10 cellular contexts compared by ENCODE assay signal in the genomic region with DNA sequence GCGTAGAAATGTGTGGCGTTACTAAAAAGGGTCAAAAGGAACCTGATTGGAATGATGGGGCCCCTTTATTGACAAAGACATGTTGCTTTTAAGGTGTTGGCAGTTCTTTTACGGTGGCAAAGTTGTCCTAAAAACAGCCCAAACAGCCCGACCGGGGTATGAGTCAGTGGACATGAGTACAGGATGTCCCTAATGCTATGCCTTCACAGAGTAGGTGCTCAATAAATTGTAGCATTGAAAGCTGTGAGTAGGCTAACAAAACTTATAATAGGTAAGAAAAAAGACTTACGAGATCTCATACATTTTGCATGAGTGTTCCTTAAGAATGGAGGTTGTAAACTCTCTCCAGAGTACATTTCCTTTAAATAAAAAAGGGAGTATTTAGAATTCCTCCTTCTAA. TPM values are rescaled to one million over a fixed set of nuclear protein-coding genes. Genes with fewer than 3 reads are reported as not detected.
DNase-seq lines count a peak whose midpoint lies in the region; ATAC-seq and TF ChIP-seq lines count a peak whose summit lies in the region.
"Had no signal": no experiment of that assay in that cellular context is flagged by ENCODE, and none has a peak within 500 bp of the region (broad histone marks: within the 10 kb centered on the region; RNA-seq: fewer than 3 reads in every experiment).

No MANE protein-coding gene starts in this region.

- no peaks in the 10 kb centered on the region for H3K27me3 ChIP-seq in gastroesophageal sphincter
- H3K27me3 ChIP-seq in thoracic aorta (replicated peaks; ENCODE audit: insufficient read depth): no peaks in the 10 kb centered on the region
- H3K27me3 ChIP-seq in prostate gland (replicated peaks; ENCODE audit: insufficient read depth): no peaks in the 10 kb centered on the region

- no peaks in the 10 kb centered on the region for H3K27me3 Mint-ChIP-seq in activated naive CD4-positive, alpha-beta T cell treated with anti-CD3 and anti-CD28 coated beads, Interleukin-2, amount 50 U/mL, for 24 hours
- H3K27me3 Mint-ChIP-seq in activated CD8-positive, alpha-beta T cell treated with anti-CD3 and anti-CD28 coated beads, Interleukin-2, amount 10 ng/mL, durations not matched to agents 7 days and 5 days (ENCODE audit: low read depth): no peaks in the 10 kb centered on the region

- H3K4me3 ChIP-seq in gastroesophageal sphincter: peak overlapping the region in 1 of 2 donors; percentile 82
- peak overlapping the region; percentile 92 for H3K4me3 ChIP-seq in thoracic aorta
- no peak overlapping the region for H3K4me3 ChIP-seq in prostate gland

- no peaks in the 10 kb centered on the region for H3K36me3 ChIP-seq in gastroesophageal sphincter
- no peaks in the 10 kb centered on the region for H3K36me3 ChIP-seq in thoracic aorta
- no peaks in the 10 kb centered on the region for H3K36me3 ChIP-seq in prostate gland

- POLR2A ChIA-PET in activated CD8-positive, alpha-beta T cell treated with anti-CD3 and anti-CD28 coated beads, Interleukin-2, amount 10 ng/mL, durations not matched to agents 7 days and 5 days (lab: Charles Lee): interaction anchor here (0.7 to 2.6 kb wide), 3 partner anchors 13 to 203 kb away, joined by 3 to 9 read pairs (median 7); a partner anchor contains a TSS

- H3K9me3 Mint-ChIP-seq in activated naive CD4-positive, alpha-beta T cell treated with anti-CD3 and anti-CD28 coated beads, Interleukin-2, amount 50 U/mL, for 24 hours: no peaks in the 10 kb centered on the region
- no peaks in the 10 kb centered on the region for H3K9me3 Mint-ChIP-seq in activated CD8-positive, alpha-beta T cell treated with anti-CD3 and anti-CD28 coated beads, Interleukin-2, amount 10 ng/mL, durations not matched to agents 7 days and 5 days (ENCODE audit: insufficient read depth)

- H3K36me3 Mint-ChIP-seq in activated naive CD4-positive, alpha-beta T cell treated with anti-CD3 and anti-CD28 coated beads, Interleukin-2, amount 50 U/mL, for 24 hours: peaks cover 5% of the 10 kb centered on the region
- H3K36me3 Mint-ChIP-seq in activated CD8-positive, alpha-beta T cell treated with anti-CD3 and anti-CD28 coated beads, Interleukin-2, amount 10 ng/mL, durations not matched to agents 7 days and 5 days (ENCODE audit: low read depth): peaks cover 9% of the 10 kb centered on the region

- H3K9me3 ChIP-seq in gastroesophageal sphincter: no peaks in the 10 kb centered on the region
- no peaks in the 10 kb centered on the region for H3K9me3 ChIP-seq in thoracic aorta
- no peaks in the 10 kb centered on the region for H3K9me3 ChIP-seq in prostate gland

- TF ChIP-seq POLR2A in gastroesophageal sphincter (IDR thresholded peaks at IDR 0.05): no peak
- no peak for TF ChIP-seq POLR2A in prostate gland (IDR thresholded peaks at IDR 0.05)

- no peak for DNase-seq in activated naive CD4-positive, alpha-beta T cell treated with Interleukin-2 at 50 U/mL for 16 hours
- DNase-seq in activated CD8-positive, alpha-beta T cell treated with anti-CD3 and anti-CD28 coated beads, Interleukin-2, amount 10 ng/mL, durations not matched to agents 7 days and 5 days: no peak
- no peak for DNase-seq in thoracic aorta (ENCODE audit: low spot score)
- no peak for DNase-seq in iPS-NIHi7 (ENCODE audit: extremely low spot score)
- no peak for DNase-seq in putamen (ENCODE audit: low spot score)
- no peak for DNase-seq in prostate gland (ENCODE audit: low spot score)
- DNase-seq: COR-L47 had no signal

- ATAC-seq in activated CD8-positive, alpha-beta T cell treated with anti-CD3 and anti-CD28 coated beads, Interleukin-2, amount 10 ng/mL, durations not matched to agents 7 days and 5 days: no peak
- no peak for ATAC-seq in gastroesophageal sphincter
- ATAC-seq in thoracic aorta (ENCODE audit: insufficient number of reproducible peaks, low FRiP score, low read depth): no peak

- H3K4me3 Mint-ChIP-seq in activated naive CD4-positive, alpha-beta T cell treated with anti-CD3 and anti-CD28 coated beads, Interleukin-2, amount 50 U/mL, for 24 hours: peak overlapping the region; percentile 97
- H3K4me3 Mint-ChIP-seq in activated CD8-positive, alpha-beta T cell treated with anti-CD3 and anti-CD28 coated beads, Interleukin-2, amount 10 ng/mL, durations not matched to agents 7 days and 5 days: peak overlapping the region; percentile 93

- peak overlapping the region in 3 of 4 donors; percentile 29 to 89 (median 84) for H3K27ac ChIP-seq in gastroesophageal sphincter
- H3K27ac ChIP-seq in thoracic aorta: peak overlapping the region; percentile 7 to 48
- no peak overlapping the region for H3K27ac ChIP-seq in prostate gland
- H3K27ac ChIP-seq: VCaP had no signal

- peak overlapping the region; percentile 100 for H3K27ac Mint-ChIP-seq in activated naive CD4-positive, alpha-beta T cell treated with anti-CD3 and anti-CD28 coated beads, Interleukin-2, amount 50 U/mL, for 24 hours
- H3K27ac Mint-ChIP-seq in activated CD8-positive, alpha-beta T cell treated with anti-CD3 and anti-CD28 coated beads, Interleukin-2, amount 10 ng/mL, durations not matched to agents 7 days and 5 days: no peak overlapping the region

- no peak for TF ChIP-seq EP300 in gastroesophageal sphincter (IDR thresholded peaks at IDR 0.05)

- 47 to 78% methylated on average over 4 to 6 of the region's 6 CpGs for WGBS in gastroesophageal sphincter (ENCODE audit: low coverage in 1 of 2), 2 donors
- 47% methylated on average over 6 of the region's 6 CpGs for WGBS in prostate gland

- CTCF ChIA-PET in activated CD8-positive, alpha-beta T cell treated with anti-CD3 and anti-CD28 coated beads, Interleukin-2, amount 10 ng/mL, durations not matched to agents 7 days and 5 days (lab: Charles Lee): interaction anchor here (3.5 to 5.2 kb wide), 2 partner anchors 15 to 18 kb away, joined by 21 to 50 read pairs; no protein-coding TSS in a partner anchor

- H3K4me1 ChIP-seq in gastroesophageal sphincter (peaks cover 0 to 45% (median 3%) of the 10 kb centered on the region in 3 donors), thoracic aorta (ENCODE audit: control insufficient read depth in 1 of 2, low read depth in 2 of 2) (peaks cover 14 to 36% of the 10 kb centered on the region in 2 donors), prostate gland (replicated peaks) (no peaks in the 10 kb centered on the region)

- intact Hi-C loops in prostate gland (cut with DNase I): no loop called here

- TF ChIP-seq CTCF in gastroesophageal sphincter (IDR thresholded peaks at IDR 0.05) (no peak), thoracic aorta (IDR thresholded peaks at IDR 0.05) (no peak), prostate gland (IDR thresholded peaks at IDR 0.05) (no peak)

- H3K4me1 Mint-ChIP-seq in activated naive CD4-positive, alpha-beta T cell treated with anti-CD3 and anti-CD28 coated beads, Interleukin-2, amount 50 U/mL, for 24 hours: peaks cover 65% of the 10 kb centered on the region
- peaks cover 49% of the 10 kb centered on the region for H3K4me1 Mint-ChIP-seq in activated CD8-positive, alpha-beta T cell treated with anti-CD3 and anti-CD28 coated beads, Interleukin-2, amount 10 ng/mL, durations not matched to agents 7 days and 5 days (ENCODE audit: low read depth)

RNA-seq across cellular contexts. Expression of a gene that starts 2.6 kb away (rescaled TPM):
- 10 to 100 TPM; 17.6 to 18.1 TPM for total RNA-seq in activated CD8-positive, alpha-beta T cell treated with anti-CD3 and anti-CD28 coated beads, Interleukin-2, amount 10 ng/mL, durations not matched to agents 7 days and 5 days
- 10 to 100 TPM; 10.1 to 25.3 (median 23.4) TPM for total RNA-seq in gastroesophageal sphincter
- 10 to 100 TPM; 19.9 to 40.6 TPM for total RNA-seq in thoracic aorta
- total RNA-seq in prostate gland: 10 to 100 TPM in 1 of 2 donors, 1 to 10 TPM in 1; 7.0 to 20.6 TPM

Comparison
In these comparisons a context has a peak if more than half of its experiments do, and no peak if none do; other contexts are left out.
1. H3K27ac ChIP-seq: peak in gastroesophageal sphincter (3 of 4) and thoracic aorta (2 of 2); none in prostate gland (0 of 2).